1 cellular context compared by ENCODE assay signal in the genomic region with DNA sequence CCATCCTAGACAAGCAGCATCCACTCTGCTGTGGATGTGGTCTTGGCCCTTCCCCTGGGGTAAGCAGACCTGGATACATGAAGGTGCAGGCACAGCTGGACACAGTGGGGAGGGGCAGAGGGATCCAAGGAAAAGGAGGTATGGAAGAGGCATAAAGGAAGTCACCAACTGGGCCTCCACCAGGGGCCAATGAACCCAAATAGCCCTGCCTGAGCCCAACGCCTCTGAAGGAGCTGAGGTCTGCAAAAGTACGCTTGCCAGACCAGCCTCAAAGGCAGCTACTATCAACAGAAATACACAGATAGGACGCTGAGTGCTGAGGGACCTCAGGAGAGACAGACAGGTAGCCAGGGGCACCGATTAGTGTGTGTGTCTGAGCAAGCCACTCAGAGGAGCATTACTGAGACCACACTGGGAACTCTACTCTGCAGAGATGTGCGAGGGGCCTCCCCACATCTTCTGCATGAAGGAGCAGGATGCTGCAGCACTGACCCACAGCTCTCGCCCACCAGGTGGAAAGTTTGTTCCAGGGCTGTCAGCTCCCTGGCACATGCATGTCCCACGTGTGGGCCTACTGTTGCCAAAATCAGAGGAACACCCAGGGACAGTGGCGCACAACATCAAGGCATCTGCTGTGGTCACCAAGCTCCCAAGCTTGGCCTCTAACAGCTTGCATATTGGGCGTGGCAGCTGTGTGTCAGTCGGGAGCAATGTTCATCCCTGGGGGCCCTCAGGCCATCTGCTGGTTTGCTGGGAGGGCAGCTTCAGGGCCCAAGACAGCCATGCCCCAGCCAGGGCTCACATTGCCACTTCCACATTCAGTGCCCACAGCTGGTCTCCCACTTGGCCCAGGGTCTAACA.
TF ChIP-seq lines count a peak whose summit lies in the region.

No MANE protein-coding gene starts in this region.

TF ChIP-seq in IMR-90, 13 proteins besides CTCF, POLR2A, EP300 and RAD21:
- TF ChIP-seq RFX5 (IDR thresholded peaks at IDR 0.05; ENCODE audit: low read depth, low read length) (no peak), NFE2L2 (IDR thresholded peaks at IDR 0.05; ENCODE audit: low read depth, low read length) (no peak), MXI1 (IDR thresholded peaks at IDR 0.05; ENCODE audit: borderline replicate concordance, low read depth, low read length) (no peak), SMC3 (IDR thresholded peaks at IDR 0.05; ENCODE audit: low read depth, low read length) (no peak), MAZ (IDR thresholded peaks at IDR 0.05; ENCODE audit: borderline replicate concordance, low read depth, low read length) (no peak)
